ENCODE assay signal across 17 cellular contexts in the genomic region with DNA sequence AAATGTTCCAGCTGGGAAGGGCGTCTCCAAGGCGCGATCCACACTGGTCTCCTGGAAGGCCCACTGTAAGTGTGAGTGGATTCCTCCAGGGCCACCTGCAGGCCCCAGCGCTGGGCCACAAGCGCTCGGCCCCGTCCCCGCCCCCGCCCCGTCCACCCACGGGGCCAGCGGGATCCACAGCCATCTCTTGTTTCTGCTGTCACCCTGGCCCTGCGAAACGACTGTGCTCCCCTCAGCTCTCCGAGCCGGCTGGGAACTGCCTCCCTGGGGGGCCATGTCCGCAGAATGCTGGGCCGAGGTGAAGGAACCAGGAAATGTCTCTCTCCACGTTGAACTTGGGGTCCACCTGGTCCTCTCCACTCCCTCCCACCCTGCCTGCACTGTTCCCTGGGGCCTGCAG.
DNase-seq lines count a peak whose midpoint lies in the region; ATAC-seq and TF ChIP-seq lines count a peak whose summit lies in the region.
"Had no signal": no experiment of that assay in that cellular context is flagged by ENCODE, and none has a peak within 500 bp of the region (broad histone marks: within the 10 kb centered on the region; RNA-seq: fewer than 3 reads in every experiment).

No MANE protein-coding gene starts in this region.

- POLR2A ChIA-PET in CD4-positive, alpha-beta T cell (lab: Charles Lee): no interaction called here

- H3K4me1 ChIP-seq in lower lobe of right lung: no peaks in the 10 kb centered on the region
- H3K4me1 ChIP-seq in upper lobe of right lung: no peaks in the 10 kb centered on the region
- H3K4me1 ChIP-seq in thyroid gland: no peaks in the 10 kb centered on the region
- H3K4me1 ChIP-seq in heart left ventricle: no peaks in the 10 kb centered on the region
- H3K4me1 ChIP-seq: BE2C, BLaER1, Caco-2 had no signal

- ATAC-seq in lower lobe of right lung: no peak
- no peak for ATAC-seq in upper lobe of right lung
- no peak for ATAC-seq in CD4-positive, alpha-beta T cell (ENCODE audit: poor library complexity)
- no peak for ATAC-seq in heart left ventricle
- ATAC-seq: CD8-positive, alpha-beta T cell had no signal

- no peak overlapping the region for H3K4me3 ChIP-seq in lower lobe of right lung
- no peak overlapping the region for H3K4me3 ChIP-seq in upper lobe of right lung
- H3K4me3 ChIP-seq in thyroid gland (replicated peaks in 1 of 3): no peak overlapping the region
- H3K4me3 ChIP-seq in heart left ventricle: no peak overlapping the region
- H3K4me3 ChIP-seq: BLaER1 had no signal

- peaks cover 21% of the 10 kb centered on the region for H3K9me3 Mint-ChIP-seq in CD4-positive, alpha-beta T cell

- H3K27ac ChIP-seq in lower lobe of right lung: no peak overlapping the region
- H3K27ac ChIP-seq in upper lobe of right lung: no peak overlapping the region
- no peak overlapping the region for H3K27ac ChIP-seq in thyroid gland
- no peak overlapping the region for H3K27ac ChIP-seq in CD4-positive, alpha-beta T cell (ENCODE audit: low read depth, low read length)
- no peak overlapping the region for H3K27ac ChIP-seq in heart left ventricle
- H3K27ac ChIP-seq: BLaER1 had no signal

- H3K4me1 Mint-ChIP-seq in CD4-positive, alpha-beta T cell (ENCODE audit: low read depth): no peaks in the 10 kb centered on the region
- H3K4me1 Mint-ChIP-seq: CD14-positive monocyte; CD4-positive, CD25-positive, alpha-beta regulatory T cell had no signal

- TF ChIP-seq CTCF in lower lobe of right lung (IDR thresholded peaks at IDR 0.05) (no peak), upper lobe of right lung (IDR thresholded peaks at IDR 0.05) (no peak), thyroid gland (IDR thresholded peaks at IDR 0.05) (no peak), heart left ventricle (IDR thresholded peaks at IDR 0.05) (no peak)
- TF ChIP-seq CTCF in CD4-positive, alpha-beta T cell (IDR thresholded peaks at IDR 0.05): no peak

- no peak overlapping the region for H3K27ac Mint-ChIP-seq in CD4-positive, alpha-beta T cell
- H3K27ac Mint-ChIP-seq: CD14-positive monocyte; CD4-positive, CD25-positive, alpha-beta regulatory T cell; CD8-positive, alpha-beta T cell had no signal

- TF ChIP-seq POLR2A in thyroid gland (IDR thresholded peaks at IDR 0.05) (no peak), heart left ventricle (IDR thresholded peaks at IDR 0.05) (no peak)

- DNase-seq in lower lobe of right lung (peak; percentile 14), upper lobe of right lung (peak; percentile 60), thyroid gland (no peak), heart left ventricle (no peak)
- DNase-seq in CD4-positive, alpha-beta T cell: no peak
- DNase-seq: 8988T; ACHN; BE2C; C1 segment of cervical spinal cord; Caco-2; Calu3; CD4-positive, CD25-positive, alpha-beta regulatory T cell; CD8-positive, alpha-beta T cell; DMS79 treated with DMSO at 0.1 percent for 48 hours; GF-D8 had no signal

- intact Hi-C loops in lower lobe of right lung (cut with DNase I) (no loop called here), upper lobe of right lung (cut with DNase I) (no loop called here), thyroid gland (cut with DNase I) (no loop called here), heart left ventricle (cut with DNase I) (no loop called here)
- intact Hi-C loops in CD4-positive, alpha-beta T cell (cut with DNase I, micrococcal nuclease): no loop called here

- H3K27me3 ChIP-seq in lower lobe of right lung (ENCODE audit: low read depth): no peaks in the 10 kb centered on the region
- H3K27me3 ChIP-seq in upper lobe of right lung: no peaks in the 10 kb centered on the region
- H3K27me3 ChIP-seq in thyroid gland: no peaks in the 10 kb centered on the region
- H3K27me3 ChIP-seq in CD4-positive, alpha-beta T cell (ENCODE audit: control insufficient read depth, insufficient read depth, low read length): no peaks in the 10 kb centered on the region
- H3K27me3 ChIP-seq in heart left ventricle: no peaks in the 10 kb centered on the region
- H3K27me3 ChIP-seq: BE2C, BLaER1 had no signal

- WGBS in thyroid gland, 2 donors: 81 to 89% methylated on average over 18 to 19 of the region's 19 CpGs
- WGBS in heart left ventricle, 4 donors: 77 to 87% (median 78%) methylated on average over 10 to 19 of the region's 19 CpGs

- H3K36me3 Mint-ChIP-seq in CD4-positive, alpha-beta T cell (ENCODE audit: low read depth): no peaks in the 10 kb centered on the region
- H3K36me3 Mint-ChIP-seq: CD14-positive monocyte; CD4-positive, CD25-positive, alpha-beta regulatory T cell; CD8-positive, alpha-beta T cell had no signal

- H3K4me3 Mint-ChIP-seq in CD4-positive, alpha-beta T cell: no peak overlapping the region
- H3K4me3 Mint-ChIP-seq: CD14-positive monocyte; CD4-positive, CD25-positive, alpha-beta regulatory T cell; CD8-positive, alpha-beta T cell had no signal

- CTCF ChIA-PET in CD4-positive, alpha-beta T cell (lab: Charles Lee): no interaction called here

- H3K36me3 ChIP-seq in lower lobe of right lung (no peaks in the 10 kb centered on the region), upper lobe of right lung (no peaks in the 10 kb centered on the region), thyroid gland (no peaks in the 10 kb centered on the region), heart left ventricle (no peaks in the 10 kb centered on the region)
- H3K36me3 ChIP-seq: BE2C, BLaER1 had no signal

- H3K9me3 ChIP-seq in lower lobe of right lung (no peaks in the 10 kb centered on the region), upper lobe of right lung (no peaks in the 10 kb centered on the region), thyroid gland (no peaks in the 10 kb centered on the region), heart left ventricle (peaks cover 0 to 33% (median 0%) of the 10 kb centered on the region in 12 donors)
- peaks cover 13% of the 10 kb centered on the region for H3K9me3 ChIP-seq in CD4-positive, alpha-beta T cell (ENCODE audit: control insufficient read depth, low read length)
- H3K9me3 ChIP-seq: BE2C, Caco-2 had no signal

- H3K27me3 Mint-ChIP-seq in CD4-positive, alpha-beta T cell: no peaks in the 10 kb centered on the region
- H3K27me3 Mint-ChIP-seq: CD4-positive, CD25-positive, alpha-beta regulatory T cell had no signal

Comparison
In these comparisons a context has a peak if more than half of its experiments do, and no peak if none do; other contexts are left out.
1. DNase-seq: peak in lower lobe of right lung (single experiment) and upper lobe of right lung (single experiment); none in thyroid gland (0 of 2), CD4-positive, alpha-beta T cell (0 of 10) and heart left ventricle (0 of 5).